Comparison of ENCODE assay signal across 11 cellular contexts in the genomic region with DNA sequence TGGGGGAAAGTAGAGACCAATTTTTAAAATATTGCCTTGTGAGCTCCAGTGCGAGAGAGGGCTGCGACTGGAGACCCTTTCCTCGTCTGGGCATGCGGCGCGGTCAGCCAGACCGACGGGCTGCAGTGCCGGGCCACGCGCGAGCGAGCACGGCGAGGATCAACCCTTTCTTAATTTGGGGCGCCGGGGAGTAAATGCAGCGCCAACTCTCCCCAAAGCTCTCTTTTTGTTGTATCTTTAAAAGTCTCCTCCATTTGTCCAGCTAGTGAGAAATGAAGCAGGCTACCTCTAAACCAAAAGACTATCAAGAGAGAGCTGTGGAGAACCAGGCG. TPM values are rescaled to one million over a fixed set of nuclear protein-coding genes. Genes with fewer than 3 reads are reported as not detected.
DNase-seq lines count a peak whose midpoint lies in the region; ATAC-seq, FAIRE-seq and TF ChIP-seq lines count a peak whose summit lies in the region.
"Had no signal": no experiment of that assay in that cellular context is flagged by ENCODE, and none has a peak within 500 bp of the region (broad histone marks: within the 10 kb centered on the region; RNA-seq: fewer than 3 reads in every experiment).

No MANE protein-coding gene starts in this region.

- no peak for TF ChIP-seq CTCF in kidney (IDR thresholded peaks at IDR 0.05; ENCODE audit: borderline replicate concordance, extremely low read depth, insufficient read depth)
- no peak for TF ChIP-seq CTCF in tibial artery (IDR thresholded peaks at IDR 0.05)

- no peak overlapping the region for H3K9ac ChIP-seq in kidney (ENCODE audit: low read length in 2 of 2)

- DNase-seq in activated naive CD4-positive, alpha-beta T cell treated with anti-CD3 and anti-CD28 coated beads for 36 hours: no peak
- no peak for DNase-seq in activated naive CD4-positive, alpha-beta T cell treated with anti-CD3 and anti-CD28 coated beads, Interleukin-2, amount 50 U/mL, for 16 hours
- DNase-seq in kidney (no peak), tibial artery (no peak), Kasumi-1 (lab: John Stamatoyannopoulos, UW) (no peak), dedifferentiated amniotic fluid mesenchymal stem cell (ENCODE audit: extremely low spot score) (no peak)
- DNase-seq: activated effector memory CD4-positive, alpha-beta T cell treated with Interleukin-2 at 50 U/mL for 16 hours; DMS153 had no signal

- peaks cover 86% of the 10 kb centered on the region for H3K27me3 Mint-ChIP-seq in activated naive CD4-positive, alpha-beta T cell treated with anti-CD3 and anti-CD28 coated beads for 36 hours (ENCODE audit: low read depth)
- peaks cover 70% of the 10 kb centered on the region for H3K27me3 Mint-ChIP-seq in activated T-helper 17 cell treated with anti-CD3 and anti-CD28 coated beads, Interleukin-2, amount 50 U/mL, for 72 hours

- H3K4me1 Mint-ChIP-seq in activated naive CD4-positive, alpha-beta T cell treated with anti-CD3 and anti-CD28 coated beads for 36 hours (ENCODE audit: low read depth): peaks cover 51% of the 10 kb centered on the region
- peaks cover 5% of the 10 kb centered on the region for H3K4me1 Mint-ChIP-seq in activated T-helper 17 cell treated with anti-CD3 and anti-CD28 coated beads, Interleukin-2, amount 50 U/mL, for 72 hours

- H3K4me3 ChIP-seq in kidney (ENCODE audit: low read length in 2 of 2) (peak overlapping the region; percentile 40 to 56), tibial artery (peak overlapping the region; percentile 72 to 77)

- CTCF ChIA-PET in activated naive CD4-positive, alpha-beta T cell treated with anti-CD3 and anti-CD28 coated beads for 36 hours (lab: Charles Lee): interaction anchor here (1.0 kb wide), 1 partner anchor 23 kb away, joined by 9 read pairs; no protein-coding TSS in a partner anchor

- no peaks in the 10 kb centered on the region for H3K36me3 Mint-ChIP-seq in activated naive CD4-positive, alpha-beta T cell treated with anti-CD3 and anti-CD28 coated beads for 36 hours (ENCODE audit: low read depth)
- H3K36me3 Mint-ChIP-seq in activated T-helper 17 cell treated with anti-CD3 and anti-CD28 coated beads, Interleukin-2, amount 50 U/mL, for 72 hours (ENCODE audit: low read depth): no peaks in the 10 kb centered on the region

- no peaks in the 10 kb centered on the region for H3K9me3 ChIP-seq in kidney (ENCODE audit: control insufficient read depth in 1 of 2, low read length in 2 of 2)
- no peaks in the 10 kb centered on the region for H3K9me3 ChIP-seq in tibial artery

- no peak overlapping the region for H3K27ac Mint-ChIP-seq in activated naive CD4-positive, alpha-beta T cell treated with anti-CD3 and anti-CD28 coated beads for 36 hours
- no peak overlapping the region for H3K27ac Mint-ChIP-seq in activated T-helper 17 cell treated with anti-CD3 and anti-CD28 coated beads, Interleukin-2, amount 50 U/mL, for 72 hours

- H3K36me3 ChIP-seq in kidney (ENCODE audit: control insufficient read depth in 1 of 2, insufficient read depth in 2 of 2, low read length in 2 of 2): no peaks in the 10 kb centered on the region
- no peaks in the 10 kb centered on the region for H3K36me3 ChIP-seq in tibial artery

- peak overlapping the region; percentile 38 for H3K4me3 Mint-ChIP-seq in activated naive CD4-positive, alpha-beta T cell treated with anti-CD3 and anti-CD28 coated beads for 36 hours
- peak overlapping the region; percentile 52 for H3K4me3 Mint-ChIP-seq in activated T-helper 17 cell treated with anti-CD3 and anti-CD28 coated beads, Interleukin-2, amount 50 U/mL, for 72 hours

- intact Hi-C loops in activated naive CD4-positive, alpha-beta T cell treated with anti-CD3 and anti-CD28 coated beads for 36 hours (cut with micrococcal nuclease): loop anchor here (1.0 to 2.0 kb wide), 2 partner anchors 8 to 135 kb away; no protein-coding TSS in a partner anchor
- intact Hi-C loops in kidney (cut with DNase I) (no loop called here), tibial artery (cut with DNase I; ENCODE audit: low total_unique reads) (loop anchor here (5.0 kb wide), 1 partner anchor 89 kb away; no protein-coding TSS in a partner anchor)

- H3K27ac ChIP-seq in kidney (ENCODE audit: low read depth in 2 of 2, low read length in 2 of 2): no peak overlapping the region
- peak overlapping the region; percentile 78 to 85 for H3K27ac ChIP-seq in tibial artery

- H3K4me1 ChIP-seq in kidney (ENCODE audit: control insufficient read depth in 1 of 2, insufficient read depth in 1 of 2, low read depth in 1 of 2, low read length in 2 of 2) (peaks cover 7 to 26% of the 10 kb centered on the region in 2 donors), tibial artery (peaks cover 0 to 67% (median 30%) of the 10 kb centered on the region in 4 donors)

- peaks cover 0 to 8% of the 10 kb centered on the region in 2 donors for H3K27me3 ChIP-seq in tibial artery

- H3K9me3 Mint-ChIP-seq in activated naive CD4-positive, alpha-beta T cell treated with anti-CD3 and anti-CD28 coated beads for 36 hours: no peaks in the 10 kb centered on the region
- H3K9me3 Mint-ChIP-seq in activated T-helper 17 cell treated with anti-CD3 and anti-CD28 coated beads, Interleukin-2, amount 50 U/mL, for 72 hours: no peaks in the 10 kb centered on the region

- no peak for FAIRE-seq in kidney (lab: Jason Lieb, UNC)
- FAIRE-seq: H54 had no signal

- ATAC-seq in activated T-helper 17 cell treated with anti-CD3 and anti-CD28 coated beads, Interleukin-2, amount 50 U/mL, for 72 hours (replicated peaks): no peak
- ATAC-seq in GM19328 (IDR thresholded peaks at IDR 0.05; ENCODE audit: unreplicated experiment): no peak

RNA-seq across cellular contexts. Expression of a gene that starts 1.5 kb away (rescaled TPM):
- total RNA-seq in activated naive CD4-positive, alpha-beta T cell treated with anti-CD3 and anti-CD28 coated beads for 36 hours: not detected
- total RNA-seq in activated T-helper 17 cell treated with anti-CD3 and anti-CD28 coated beads, Interleukin-2, amount 50 U/mL, for 72 hours: not detected
- total RNA-seq in kidney: 0.16 TPM
- polyA plus RNA-seq in kidney (ENCODE audit: insufficient read depth, low read depth, low replicate concordance): 0.13 TPM

Comparison
In these comparisons a context has a peak if more than half of its experiments do, and no peak if none do; other contexts are left out.
1. H3K27ac ChIP-seq: peak in tibial artery (2 of 2); none in kidney (0 of 2).